29 cellular contexts compared by ENCODE assay signal in genomic region chr13:114328595-114328994, GRCh38.
"Had no signal": no experiment of that assay in that cellular context is flagged by ENCODE, and none has a peak within 500 bp of the region (broad histone marks: within the 10 kb centered on the region; RNA-seq: fewer than 3 reads in every experiment).

No MANE protein-coding gene starts in this region.

- H3K27me3 ChIP-seq: ascending aorta, cardiac muscle cell, colonic mucosa, hepatocyte, neural progenitor cell, stomach, thyroid gland, upper lobe of left lung had no signal

- H2AFZ ChIP-seq: hepatocyte, neural progenitor cell had no signal

- H3K4me3 ChIP-seq: ascending aorta, cardiac muscle cell, colonic mucosa, hepatocyte, neural progenitor cell, skin epidermis, stomach, thyroid gland, upper lobe of left lung had no signal

- H3K9me3 ChIP-seq: ascending aorta, colonic mucosa, stomach, thyroid gland, upper lobe of left lung had no signal

- FAIRE-seq: frontal cortex, keratinocyte, TTC549 had no signal

- H3K9ac ChIP-seq: neural progenitor cell had no signal

- DNase-seq: activated CD4-positive, alpha-beta T cell treated with anti-CD3 and anti-CD28 coated beads for 48 hours; activated CD4-positive, alpha-beta T cell treated with anti-CD3 and anti-CD28 coated beads, Interleukin-2, amount 50 U/mL, for 48 hours; activated CD8-positive, alpha-beta memory T cell treated with anti-CD3 and anti-CD28 coated beads for 24 hours; activated effector memory CD4-positive, alpha-beta T cell treated with anti-CD3 and anti-CD28 coated beads, Interleukin-2, amount 50 U/mL, for 16 hours; activated naive CD4-positive, alpha-beta T cell treated with anti-CD3 and anti-CD28 coated beads for 36 hours; activated naive CD8-positive, alpha-beta T cell treated with anti-CD3 and anti-CD28 coated beads, Interleukin-2, amount 10 ng/mL, durations not matched to agents 7 days and 5 days; cerebellar nuclear complex; colonic mucosa; effector memory CD4-positive, alpha-beta T cell; left cardiac atrium; midbrain; natural killer cell; stimulated activated CD4-positive, alpha-beta T cell treated with anti-CD3 and anti-CD28 coated beads, Interleukin-4, amount 100 ng/mL, for 24 hours; stimulated activated naive B cell treated with anti-CD40 and anti-IgM and Interleukin-4, amounts not matched to agents 10 μg/mL and 1 μg/mL and 100 μg/mL, for 72 hours; stomach; T-helper 9 cell; thyroid gland; upper lobe of left lung had no signal

- H3K27ac ChIP-seq: ascending aorta, cardiac muscle cell, colonic mucosa, hepatocyte, neural progenitor cell, skin epidermis, stomach, thyroid gland, upper lobe of left lung, VCaP had no signal

- H3K4me2 ChIP-seq: hepatocyte, neural progenitor cell had no signal

- ATAC-seq: activated CD4-positive, CD25-positive, alpha-beta regulatory T cell treated with anti-CD3 and anti-CD28 coated beads, Interleukin-2, amount 50 U/mL, for 24 hours; left cardiac atrium; sciatic nerve; stimulated activated naive B cell treated with anti-CD40 and anti-IgM and Interleukin-4, amounts not matched to agents 10 μg/mL and 1 μg/mL and 100 μg/mL, for 72 hours had no signal

- H3K36me3 ChIP-seq: colonic mucosa had no signal

- H3K4me1 ChIP-seq: ascending aorta, thyroid gland had no signal
